ENCODE assay signal across 1 cellular context in the genomic region with DNA sequence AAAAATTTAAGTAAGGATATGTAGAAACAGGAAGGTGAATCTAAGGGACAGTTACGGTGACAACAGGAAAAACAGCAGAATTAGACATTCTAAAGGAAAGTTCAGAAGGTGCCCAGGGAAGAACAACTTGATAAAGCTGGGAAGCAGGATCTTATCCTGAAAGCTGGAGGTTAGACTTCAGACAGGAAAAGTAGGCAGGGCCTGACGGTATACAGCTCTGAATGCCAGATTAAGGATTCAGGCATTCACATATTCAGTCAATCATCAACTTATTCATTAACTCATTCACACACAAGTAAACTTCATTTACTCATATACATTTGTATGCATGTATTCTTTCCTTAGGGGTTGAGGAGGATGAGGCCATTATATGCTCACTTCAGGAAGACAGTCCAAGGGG.
TF ChIP-seq lines count a peak whose summit lies in the region.

No MANE protein-coding gene starts in this region.

TF ChIP-seq in HepG2, 621 proteins besides CTCF, POLR2A, EP300 and RAD21:
- TF ChIP-seq ARNT2 (CRISPR knock-in tag; IDR thresholded peaks at IDR 0.05; ENCODE audit: low read depth) (no peak), NR2F1 (CRISPR knock-in tag; IDR thresholded peaks at IDR 0.05) (no peak), RFXAP (CRISPR knock-in tag; IDR thresholded peaks at IDR 0.05; ENCODE audit: borderline replicate concordance) (no peak), ZMYM2 (CRISPR knock-in tag; IDR thresholded peaks at IDR 0.05) (no peak), NAIF1 (CRISPR knock-in tag; IDR thresholded peaks at IDR 0.05; ENCODE audit: borderline replicate concordance) (no peak), HNRNPH1 (optimal IDR thresholded peaks at IDR 0.05; ENCODE audit: low read depth, low read length) (no peak), RBM22 (optimal IDR thresholded peaks at IDR 0.05; ENCODE audit: low read length) (peak; percentile 66), CBFB (CRISPR knock-in tag; IDR thresholded peaks at IDR 0.05) (no peak), BRCA1 (CRISPR knock-in tag; IDR thresholded peaks at IDR 0.05) (0 out of 2 replicates have a peak, but pooled peaks have one; percentile 3)
- TF ChIP-seq, protein P1, sequence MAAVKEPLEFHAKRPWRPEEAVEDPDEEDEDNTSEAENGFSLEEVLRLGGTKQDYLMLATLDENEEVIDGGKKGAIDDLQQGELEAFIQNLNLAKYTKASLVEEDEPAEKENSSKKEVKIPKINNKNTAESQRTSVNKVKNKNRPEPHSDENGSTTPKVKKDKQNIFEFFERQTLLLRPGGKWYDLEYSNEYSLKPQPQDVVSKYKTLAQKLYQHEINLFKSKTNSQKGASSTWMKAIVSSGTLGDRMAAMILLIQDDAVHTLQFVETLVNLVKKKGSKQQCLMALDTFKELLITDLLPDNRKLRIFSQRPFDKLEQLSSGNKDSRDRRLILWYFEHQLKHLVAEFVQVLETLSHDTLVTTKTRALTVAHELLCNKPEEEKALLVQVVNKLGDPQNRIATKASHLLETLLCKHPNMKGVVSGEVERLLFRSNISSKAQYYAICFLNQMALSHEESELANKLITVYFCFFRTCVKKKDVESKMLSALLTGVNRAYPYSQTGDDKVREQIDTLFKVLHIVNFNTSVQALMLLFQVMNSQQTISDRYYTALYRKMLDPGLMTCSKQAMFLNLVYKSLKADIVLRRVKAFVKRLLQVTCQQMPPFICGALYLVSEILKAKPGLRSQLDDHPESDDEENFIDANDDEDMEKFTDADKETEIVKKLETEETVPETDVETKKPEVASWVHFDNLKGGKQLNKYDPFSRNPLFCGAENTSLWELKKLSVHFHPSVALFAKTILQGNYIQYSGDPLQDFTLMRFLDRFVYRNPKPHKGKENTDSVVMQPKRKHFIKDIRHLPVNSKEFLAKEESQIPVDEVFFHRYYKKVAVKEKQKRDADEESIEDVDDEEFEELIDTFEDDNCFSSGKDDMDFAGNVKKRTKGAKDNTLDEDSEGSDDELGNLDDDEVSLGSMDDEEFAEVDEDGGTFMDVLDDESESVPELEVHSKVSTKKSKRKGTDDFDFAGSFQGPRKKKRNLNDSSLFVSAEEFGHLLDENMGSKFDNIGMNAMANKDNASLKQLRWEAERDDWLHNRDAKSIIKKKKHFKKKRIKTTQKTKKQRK (IDR thresholded peaks at IDR 0.05; ENCODE audit: low read length) = no peak
- TF ChIP-seq, protein P2, sequence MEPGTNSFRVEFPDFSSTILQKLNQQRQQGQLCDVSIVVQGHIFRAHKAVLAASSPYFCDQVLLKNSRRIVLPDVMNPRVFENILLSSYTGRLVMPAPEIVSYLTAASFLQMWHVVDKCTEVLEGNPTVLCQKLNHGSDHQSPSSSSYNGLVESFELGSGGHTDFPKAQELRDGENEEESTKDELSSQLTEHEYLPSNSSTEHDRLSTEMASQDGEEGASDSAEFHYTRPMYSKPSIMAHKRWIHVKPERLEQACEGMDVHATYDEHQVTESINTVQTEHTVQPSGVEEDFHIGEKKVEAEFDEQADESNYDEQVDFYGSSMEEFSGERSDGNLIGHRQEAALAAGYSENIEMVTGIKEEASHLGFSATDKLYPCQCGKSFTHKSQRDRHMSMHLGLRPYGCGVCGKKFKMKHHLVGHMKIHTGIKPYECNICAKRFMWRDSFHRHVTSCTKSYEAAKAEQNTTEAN (CRISPR knock-in tag; conservative IDR thresholded peaks at IDR 0.05) = no peak
